ENCODE assay signal across 9 cellular contexts in the genomic region with DNA sequence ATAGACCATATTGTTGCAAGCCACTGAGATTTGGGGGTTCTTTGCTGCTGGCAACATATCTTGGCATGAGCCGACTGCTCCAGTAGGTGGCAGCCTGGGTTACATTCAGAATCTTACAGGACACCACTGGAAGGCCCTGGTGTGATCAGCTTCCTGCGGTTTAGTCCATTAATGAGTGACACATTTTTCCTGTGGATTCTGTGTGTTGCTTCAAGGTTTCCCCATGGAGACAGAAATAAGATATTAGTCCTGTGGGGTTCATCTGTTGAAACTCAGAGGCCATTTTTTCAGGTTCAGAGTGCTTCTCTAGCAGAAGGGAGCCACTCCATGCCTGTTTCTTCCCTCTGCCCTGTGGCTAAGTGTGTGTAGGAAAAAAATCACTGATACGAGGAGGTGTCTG.
DNase-seq lines count a peak whose midpoint lies in the region; ATAC-seq and TF ChIP-seq lines count a peak whose summit lies in the region.
"Had no signal": no experiment of that assay in that cellular context is flagged by ENCODE, and none has a peak within 500 bp of the region (broad histone marks: within the 10 kb centered on the region; RNA-seq: fewer than 3 reads in every experiment).

No MANE protein-coding gene starts in this region.

- CTCF ChIA-PET in activated naive CD4-positive, alpha-beta T cell treated with anti-CD3 and anti-CD28 coated beads for 36 hours (lab: Charles Lee), result interaction anchor here (0.8 to 1.4 kb wide), 3 partner anchors 10 to 342 kb away, joined by 4 to 6 read pairs (median 4); no protein-coding TSS in a partner anchor
- CTCF ChIA-PET in Panc1 (lab: Charles Lee), result interaction anchor here (0.7 kb wide), 1 partner anchor 342 kb away, joined by 3 read pairs; no protein-coding TSS in a partner anchor

- H3K36me3 Mint-ChIP-seq in activated naive CD4-positive, alpha-beta T cell treated with anti-CD3 and anti-CD28 coated beads for 36 hours (ENCODE audit: low read depth), result no peaks in the 10 kb centered on the region
- H3K36me3 Mint-ChIP-seq in nephron (ENCODE audit: low read depth), result no peaks in the 10 kb centered on the region

- H3K4me1 ChIP-seq in Panc1 (ENCODE audit: control insufficient read depth, insufficient read depth, low read length), result no peaks in the 10 kb centered on the region

- no peaks in the 10 kb centered on the region for H3K27me3 ChIP-seq in Panc1 (ENCODE audit: control insufficient read depth, insufficient read depth, low read length)

- intact Hi-C loops in activated naive CD4-positive, alpha-beta T cell treated with anti-CD3 and anti-CD28 coated beads for 36 hours (cut with micrococcal nuclease), result loop anchor here (1.0 to 10.0 kb wide), 3 partner anchors 73 to 887 kb away; no protein-coding TSS in a partner anchor
- intact Hi-C loops in Panc1 (cut with micrococcal nuclease; ENCODE audit: unreplicated experiment), result loop anchor here (2.0 kb wide), 1 partner anchor 341 kb away; no protein-coding TSS in a partner anchor

- in situ Hi-C loops in Panc1 (cut with HindIII; ENCODE audit: low pct_unique_long_range_greater_than_20kb, low sequenced_read_pairs), result no loop called here

- H3K27ac ChIP-seq in Panc1 (ENCODE audit: low read length), result no peak overlapping the region

- no peak overlapping the region for H3K4me3 Mint-ChIP-seq in activated naive CD4-positive, alpha-beta T cell treated with anti-CD3 and anti-CD28 coated beads for 36 hours
- H3K4me3 Mint-ChIP-seq in nephron, result no peak overlapping the region

- no peaks in the 10 kb centered on the region for H3K4me1 Mint-ChIP-seq in activated naive CD4-positive, alpha-beta T cell treated with anti-CD3 and anti-CD28 coated beads for 36 hours (ENCODE audit: low read depth)
- H3K4me1 Mint-ChIP-seq in nephron, result no peaks in the 10 kb centered on the region

- peaks cover 5% of the 10 kb centered on the region for H3K27me3 Mint-ChIP-seq in activated naive CD4-positive, alpha-beta T cell treated with anti-CD3 and anti-CD28 coated beads for 36 hours (ENCODE audit: low read depth)
- peaks cover 10% of the 10 kb centered on the region for H3K27me3 Mint-ChIP-seq in nephron (ENCODE audit: low read depth)

- no peaks in the 10 kb centered on the region for H3K9me3 ChIP-seq in Panc1 (ENCODE audit: control insufficient read depth, insufficient read depth, low read depth, low read length)

- no TSS peak for BruUV-seq in Panc1 (replicated peaks; lab: Mats Ljungman, UMichigan)

- peak; percentile 51 for DNase-seq in activated naive CD4-positive, alpha-beta T cell treated with anti-CD3 and anti-CD28 coated beads for 36 hours
- no peak for DNase-seq in activated naive CD4-positive, alpha-beta T cell treated with anti-CD3 and anti-CD28 coated beads, Interleukin-2, amount 50 U/mL, for 16 hours
- DNase-seq in HPDE6-E6E7 (ENCODE audit: extremely low spot score), result peak; percentile 50
- peak; percentile 30 for DNase-seq in Panc1 (ENCODE audit: low read depth, low spot score)
- peak; percentile 64 for DNase-seq in ecto neural progenitor cell (ENCODE audit: low spot score)
- no peak for DNase-seq in DMS79 treated with DMSO at 0.1 percent for 48 hours (lab: John Stamatoyannopoulos, UW)
- DNase-seq: left cardiac atrium had no signal

- H3K4me3 ChIP-seq in Panc1 (ENCODE audit: low read depth in 2 of 2, low read length in 2 of 2), result no peak overlapping the region

- POLR2A ChIA-PET in Panc1 (lab: Charles Lee), result no interaction called here

- H3K36me3 ChIP-seq in Panc1 (ENCODE audit: control insufficient read depth, insufficient read depth, low read length), result no peaks in the 10 kb centered on the region

- peak; percentile 94 for ATAC-seq in GM21529 (IDR thresholded peaks at IDR 0.05; ENCODE audit: unreplicated experiment)
- peak; percentile 90 for ATAC-seq in Panc1

- no peak overlapping the region for H3K27ac Mint-ChIP-seq in activated naive CD4-positive, alpha-beta T cell treated with anti-CD3 and anti-CD28 coated beads for 36 hours
- no peak overlapping the region for H3K27ac Mint-ChIP-seq in nephron

- TF ChIP-seq CTCF in Panc1 (IDR thresholded peaks at IDR 0.05), result peak; percentile 89
- peak; percentile 57 to 81 (median 76) for TF ChIP-seq CTCF in nephron (IDR thresholded peaks at IDR 0.05; ENCODE audit: unreplicated experiment in 3 of 3)

- no peaks in the 10 kb centered on the region for H3K9me3 Mint-ChIP-seq in activated naive CD4-positive, alpha-beta T cell treated with anti-CD3 and anti-CD28 coated beads for 36 hours
- H3K9me3 Mint-ChIP-seq in nephron, result peaks cover 3% of the 10 kb centered on the region

Comparison
In these comparisons a context has a peak if more than half of its experiments do, and no peak if none do; other contexts are left out.
1. DNase-seq: peak in activated naive CD4-positive, alpha-beta T cell treated with anti-CD3 and anti-CD28 coated beads for 36 hours (single experiment), HPDE6-E6E7 (single experiment), Panc1 (single experiment) and ecto neural progenitor cell (single experiment); none in activated naive CD4-positive, alpha-beta T cell treated with anti-CD3 and anti-CD28 coated beads, Interleukin-2, amount 50 U/mL, for 16 hours (single experiment) and DMS79 treated with DMSO at 0.1 percent for 48 hours (single experiment).